16 cellular contexts compared by ENCODE assay signal in the genomic region with DNA sequence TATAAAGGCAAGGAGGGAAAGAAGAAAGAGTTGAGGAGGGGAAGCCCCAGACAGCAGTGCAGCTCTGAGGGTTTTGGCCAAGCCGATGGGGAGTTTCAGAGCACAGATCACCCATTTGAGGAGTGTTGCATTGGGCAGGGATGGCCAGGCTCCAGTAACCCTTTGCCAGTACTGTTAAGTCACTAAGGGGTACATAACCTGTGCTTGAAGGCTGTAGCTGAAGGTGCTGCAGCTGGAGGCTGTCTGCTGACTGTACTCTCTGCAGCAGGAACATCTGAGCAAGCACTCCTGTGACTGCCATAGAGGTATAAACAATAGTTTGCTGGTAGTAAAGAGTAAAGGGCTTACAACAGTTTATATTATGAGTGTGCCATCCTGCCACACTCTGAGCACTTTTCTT.
DNase-seq lines count a peak whose midpoint lies in the region; TF ChIP-seq lines count a peak whose summit lies in the region.
"Had no signal": no experiment of that assay in that cellular context is flagged by ENCODE, and none has a peak within 500 bp of the region (broad histone marks: within the 10 kb centered on the region; RNA-seq: fewer than 3 reads in every experiment).

No MANE protein-coding gene starts in this region.

- H3K4ac ChIP-seq in H9 (ENCODE audit: low read depth, low read length) (no peak overlapping the region), trophoblast cell (ENCODE audit: low read depth, low read length) (no peak overlapping the region)

- H2AK5ac ChIP-seq in H9 (ENCODE audit: insufficient read length, low read length) = no peak overlapping the region
- H2AK5ac ChIP-seq in trophoblast cell (ENCODE audit: low read length) = no peak overlapping the region

- H3K14ac ChIP-seq in H9 (ENCODE audit: insufficient read depth, low read length) (no peak overlapping the region), trophoblast cell (ENCODE audit: low read length) (no peak overlapping the region)

- H2BK120ac ChIP-seq in H9 (ENCODE audit: low read depth, low read length, poor library complexity, severe bottlenecking) = no peak overlapping the region
- H2BK120ac ChIP-seq in trophoblast cell (ENCODE audit: insufficient read depth, low read length, poor library complexity) = no peak overlapping the region

- H3K36me3 Mint-ChIP-seq in H9 (ENCODE audit: insufficient read depth in 1 of 3, low read depth in 3 of 3) = no peaks in the 10 kb centered on the region
- H3K36me3 Mint-ChIP-seq: CD14-positive monocyte; CD8-positive, alpha-beta T cell had no signal

- no peak overlapping the region for H2BK15ac ChIP-seq in H9 (ENCODE audit: low read depth, low read length)

- H3K79me2 ChIP-seq in H9 (ENCODE audit: insufficient read depth, low read length) (no peaks in the 10 kb centered on the region), trophoblast cell (ENCODE audit: control insufficient read depth, insufficient read depth, low read length, poor library complexity) (no peaks in the 10 kb centered on the region)

- H4K12ac ChIP-seq in trophoblast cell (ENCODE audit: low read depth, low read length) = no peak overlapping the region

- H3K4me2 ChIP-seq in H9 (ENCODE audit: insufficient read depth, insufficient read length, low read length) = no peak overlapping the region
- H3K4me2 ChIP-seq in trophoblast cell (ENCODE audit: low read length) = no peak overlapping the region
- H3K4me2 ChIP-seq: A549 had no signal

- H4K5ac ChIP-seq in H9 (ENCODE audit: insufficient read length, low read depth, low read length) = no peak overlapping the region

- no peak overlapping the region for H4K91ac ChIP-seq in H9 (ENCODE audit: insufficient read length, low read depth, low read length)
- no peak overlapping the region for H4K91ac ChIP-seq in trophoblast cell (ENCODE audit: low read depth, low read length)

- no peaks in the 10 kb centered on the region for H4K20me1 ChIP-seq in H9 (ENCODE audit: control insufficient read depth, insufficient read depth, insufficient read length)

- DNase-seq in H9 (peak; percentile 29), astrocyte of the hippocampus (ENCODE audit: low read depth, low spot score) (peak; percentile 8), islet precursor cell (peak; percentile 51), trophoblast cell (no peak), MV-4-11 (lab: John Stamatoyannopoulos, UW) (no peak), hypothalamus (lab: John Stamatoyannopoulos, UW) (no peak)
- DNase-seq in activated CD4-positive, CD25-positive, alpha-beta regulatory T cell treated with anti-CD3 and anti-CD28 coated beads, Interleukin-2, amount 50 U/mL, for 72 hours = no peak
- DNase-seq: CD8-positive, alpha-beta T cell; COR-L47; DMS153; DMS79 treated with DMSO at 0.1 percent for 48 hours; EL; GDM1; H7 had no signal

- no peaks in the 10 kb centered on the region for H3K9me3 ChIP-seq in H9 (ENCODE audit: control insufficient read depth, low read depth, low read length)
- H3K9me3 ChIP-seq in trophoblast cell (ENCODE audit: insufficient read depth, low read depth, low read length) = no peaks in the 10 kb centered on the region
- H3K9me3 ChIP-seq: A549 had no signal

- no peaks in the 10 kb centered on the region for H3K23me2 ChIP-seq in H9 (ENCODE audit: insufficient read length, low read depth, low read length, poor library complexity, severe bottlenecking)

- H3K9ac ChIP-seq in H9 (ENCODE audit: extremely low read depth, insufficient read length, low read length) (no peak overlapping the region), trophoblast cell (ENCODE audit: low read length) (no peak overlapping the region)

- H3K4me1 ChIP-seq in H9 (ENCODE audit: insufficient read depth, low read length) = no peaks in the 10 kb centered on the region
- H3K4me1 ChIP-seq in trophoblast cell (ENCODE audit: control insufficient read depth in 1 of 2, insufficient read depth in 2 of 2, low read length in 2 of 2) = no peaks in the 10 kb centered on the region
- H3K4me1 ChIP-seq: A549 had no signal

- H3K27ac Mint-ChIP-seq in H9 = no peak overlapping the region
- H3K27ac Mint-ChIP-seq: CD14-positive monocyte; CD8-positive, alpha-beta T cell had no signal

- no peak overlapping the region for H2AFZ ChIP-seq in H9 (ENCODE audit: low read length)
- no peak overlapping the region for H2AFZ ChIP-seq in trophoblast cell (ENCODE audit: insufficient read depth, low read length, poor library complexity)

- H3K27me3 ChIP-seq in H9 (ENCODE audit: insufficient read depth, low read length) = no peaks in the 10 kb centered on the region
- H3K27me3 ChIP-seq in trophoblast cell (ENCODE audit: insufficient read depth, low read length) = no peaks in the 10 kb centered on the region

- no peak overlapping the region for H4K8ac ChIP-seq in H9 (replicated peaks; ENCODE audit: insufficient read length, low read depth, low read length)
- H4K8ac ChIP-seq in trophoblast cell (ENCODE audit: low read depth, low read length) = no peak overlapping the region

- H3K27ac ChIP-seq in H9 (ENCODE audit: insufficient read length, low read depth, low read length) = no peak overlapping the region
- H3K27ac ChIP-seq in trophoblast cell (ENCODE audit: low read depth, low read length) = no peak overlapping the region
- H3K27ac ChIP-seq: A549 had no signal

- whole genome bisulfite sequencing in H9 (ENCODE audit: extremely low coverage, insufficient read length, low lambda C conversion rate) = no CpG with 5 or more reads among the region's 1 CpG
- WGBS in trophoblast cell (ENCODE audit: extremely low coverage, insufficient coverage, insufficient read length) = no CpG with 5 or more reads among the region's 1 CpG

- H2BK20ac ChIP-seq in H9 (ENCODE audit: low read depth, low read length, poor library complexity, severe bottlenecking) = no peak overlapping the region

- no peak for TF ChIP-seq CTCF in H9 (conservative IDR thresholded peaks at IDR 0.05)

- no peak overlapping the region for H3K56ac ChIP-seq in H9 (ENCODE audit: insufficient read length, low read depth, low read length)

- no peaks in the 10 kb centered on the region for H3K36me3 ChIP-seq in trophoblast cell (ENCODE audit: control insufficient read depth in 1 of 2, insufficient read depth in 2 of 2, low read length in 2 of 2)

- no peaks in the 10 kb centered on the region for H3K9me3 Mint-ChIP-seq in H9

- H3T11ph ChIP-seq in H9 (ENCODE audit: low read length) = no peak overlapping the region

- H3K23ac ChIP-seq in H9 (ENCODE audit: insufficient read length, low read depth, low read length) (no peak overlapping the region), trophoblast cell (ENCODE audit: low read length) (no peak overlapping the region)

- H3K4me1 Mint-ChIP-seq in H9 = peaks cover 22 to 33% of the 10 kb centered on the region in 2 experiments
- H3K4me1 Mint-ChIP-seq: CD14-positive monocyte had no signal

- H3K79me1 ChIP-seq in H9 (ENCODE audit: insufficient read depth, low read depth, low read length, poor library complexity, severe bottlenecking) (no peaks in the 10 kb centered on the region), trophoblast cell (ENCODE audit: low read length) (no peaks in the 10 kb centered on the region)

- H3K4me3 ChIP-seq in trophoblast cell (ENCODE audit: low read depth, low read length) = no peak overlapping the region
- H3K4me3 ChIP-seq: A549 had no signal

- no peaks in the 10 kb centered on the region for H3K27me3 Mint-ChIP-seq in H9 (ENCODE audit: low read depth)

- H2BK5ac ChIP-seq in H9 (ENCODE audit: insufficient read length, low read length) = no peak overlapping the region
- H2BK5ac ChIP-seq in trophoblast cell (ENCODE audit: low read depth, low read length, poor library complexity) = no peak overlapping the region

- no peak overlapping the region for H3K4me3 Mint-ChIP-seq in H9
- H3K4me3 Mint-ChIP-seq: CD14-positive monocyte; CD8-positive, alpha-beta T cell had no signal

- H2BK12ac ChIP-seq in H9 (ENCODE audit: insufficient read length, low read depth, low read length) (no peak overlapping the region), trophoblast cell (ENCODE audit: low read length) (no peak overlapping the region)

- H3K18ac ChIP-seq in H9 (ENCODE audit: insufficient read length, low read depth, low read length) = no peak overlapping the region
- H3K18ac ChIP-seq in trophoblast cell (ENCODE audit: low read length) = no peak overlapping the region

Comparison
In these comparisons a context has a peak if more than half of its experiments do, and no peak if none do; other contexts are left out.
1. DNase-seq: peak in H9 (single experiment), astrocyte of the hippocampus (single experiment) and islet precursor cell (single experiment); none in trophoblast cell (0 of 2), activated CD4-positive, CD25-positive, alpha-beta regulatory T cell treated with anti-CD3 and anti-CD28 coated beads, Interleukin-2, amount 50 U/mL, for 72 hours (single experiment), MV-4-11 (single experiment) and hypothalamus (0 of 51).